ENCODE assay signal across 20 cellular contexts in the genomic region with DNA sequence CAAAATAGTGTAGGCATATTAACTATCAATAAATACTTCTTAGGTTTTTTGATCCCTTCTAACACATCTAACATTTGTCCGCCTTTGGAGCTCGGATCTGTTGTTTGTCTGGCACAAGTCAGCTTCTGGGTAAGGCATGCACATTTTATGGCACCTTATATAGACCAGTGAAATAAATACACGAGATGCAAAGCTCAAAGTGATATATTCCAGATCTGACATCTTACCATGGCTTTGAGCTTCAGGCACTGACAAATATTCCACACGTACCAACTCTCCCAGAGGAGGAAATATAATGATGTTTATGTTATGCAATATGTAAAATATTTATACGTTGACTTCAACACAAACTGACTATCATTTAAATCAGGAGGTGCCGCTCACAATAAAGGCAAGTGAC.
DNase-seq lines count a peak whose midpoint lies in the region; ATAC-seq, FAIRE-seq and TF ChIP-seq lines count a peak whose summit lies in the region.
"Had no signal": no experiment of that assay in that cellular context is flagged by ENCODE, and none has a peak within 500 bp of the region (broad histone marks: within the 10 kb centered on the region; RNA-seq: fewer than 3 reads in every experiment).

No MANE protein-coding gene starts in this region.

- intact Hi-C loops in transverse colon (cut with DNase I; ENCODE audit: low total_unique reads) = no loop called here

- peak; percentile 94 for FAIRE-seq in D721Med (lab: Jason Lieb, UNC)
- FAIRE-seq: A549, G401.6, GM12891 had no signal

- H3K27ac ChIP-seq in muscle layer of colon (ENCODE audit: low read depth, low read length) = peak overlapping the region; percentile 27
- peak overlapping the region; percentile 73 for H3K27ac ChIP-seq in rectal smooth muscle tissue (ENCODE audit: low read depth, low read length)
- peak overlapping the region in 3 of 4 donors; percentile 24 to 61 (median 29) for H3K27ac ChIP-seq in transverse colon
- H3K27ac ChIP-seq: 22Rv1; A549; BLaER1 treated with 17β-estradiol and CSF1 and Interleukin-3, amounts not matched to agents 10 nM and 100 nM had no signal

- H3K36me3 ChIP-seq in muscle layer of colon (ENCODE audit: insufficient read depth, low read length) (no peaks in the 10 kb centered on the region), rectal smooth muscle tissue (ENCODE audit: control insufficient read depth, insufficient read depth, low read length) (no peaks in the 10 kb centered on the region), transverse colon (no peaks in the 10 kb centered on the region)
- H3K36me3 ChIP-seq: BLaER1 treated with 17β-estradiol and CSF1 and Interleukin-3, amounts not matched to agents 10 nM and 100 nM had no signal

- H3K27me3 ChIP-seq in muscle layer of colon (ENCODE audit: control insufficient read depth in 1 of 2, insufficient read depth in 2 of 2, low read length in 2 of 2) (no peaks in the 10 kb centered on the region), rectal smooth muscle tissue (ENCODE audit: control insufficient read depth, insufficient read depth, low read length) (no peaks in the 10 kb centered on the region), transverse colon (no peaks in the 10 kb centered on the region)
- H3K27me3 ChIP-seq: BLaER1 treated with 17β-estradiol and CSF1 and Interleukin-3, amounts not matched to agents 10 nM and 100 nM had no signal

- H3K9me3 ChIP-seq in muscle layer of colon (ENCODE audit: low read length) (no peaks in the 10 kb centered on the region), transverse colon (no peaks in the 10 kb centered on the region)
- H3K9me3 ChIP-seq: A549; BLaER1 treated with 17β-estradiol and CSF1 and Interleukin-3, amounts not matched to agents 10 nM and 100 nM had no signal

- DNase-seq in D721Med (ENCODE audit: insufficient read length, low spot score) = no peak
- DNase-seq in transverse colon = no peak
- DNase-seq in C1 segment of cervical spinal cord (lab: John Stamatoyannopoulos, UW) = no peak
- DNase-seq in T-helper 9 cell = no peak
- DNase-seq in NCI-H2227 (lab: John Stamatoyannopoulos, UW; ENCODE audit: unreplicated experiment) = no peak
- DNase-seq: AML-193; CD4-positive, alpha-beta memory T cell; CD4-positive, CD25-positive, alpha-beta regulatory T cell; CD8-positive, alpha-beta memory T cell; COR-L47; DMS79 treated with DMSO at 0.1 percent for 48 hours; GF-D8 had no signal

- TF ChIP-seq POLR2A in transverse colon (IDR thresholded peaks at IDR 0.05) = no peak

- ATAC-seq in GM18907 (IDR thresholded peaks at IDR 0.05; ENCODE audit: unreplicated experiment) = no peak
- ATAC-seq: A549 had no signal

- no peak for TF ChIP-seq CTCF in D721Med (IDR thresholded peaks at IDR 0.05; ENCODE audit: insufficient read depth, missing control alignments)
- TF ChIP-seq CTCF in transverse colon (IDR thresholded peaks at IDR 0.05) = no peak

- H3K9ac ChIP-seq in muscle layer of colon (ENCODE audit: low read length) (no peak overlapping the region), rectal smooth muscle tissue (ENCODE audit: low read length) (no peak overlapping the region)
- H3K9ac ChIP-seq: BLaER1 treated with 17β-estradiol and CSF1 and Interleukin-3, amounts not matched to agents 10 nM and 100 nM had no signal

- in situ Hi-C loops in transverse colon (cut with MboI; ENCODE audit: low pct_ligation_motif_present in 1 of 4, low pct_unique_long_range_greater_than_20kb in 1 of 4, low sequenced_read_pairs in 3 of 4) = no loop called here

- H3K4me1 ChIP-seq in muscle layer of colon (ENCODE audit: insufficient read depth, low read length) (peaks cover 5% of the 10 kb centered on the region), rectal smooth muscle tissue (ENCODE audit: control insufficient read depth, insufficient read depth, low read length) (peaks cover 6% of the 10 kb centered on the region), transverse colon (no peaks in the 10 kb centered on the region)
- H3K4me1 ChIP-seq: A549; BLaER1 treated with 17β-estradiol and CSF1 and Interleukin-3, amounts not matched to agents 10 nM and 100 nM had no signal

- WGBS in transverse colon (ENCODE audit: low coverage in 1 of 2), 2 donors = 57 to 63% methylated on average over 4 to 6 of the region's 6 CpGs

- no peak overlapping the region for H3K4me3 ChIP-seq in muscle layer of colon (ENCODE audit: low read depth in 1 of 2, low read length in 2 of 2)
- H3K4me3 ChIP-seq in rectal smooth muscle tissue (ENCODE audit: low read length) = no peak overlapping the region
- H3K4me3 ChIP-seq in transverse colon = no peak overlapping the region
- H3K4me3 ChIP-seq: A549; BLaER1 treated with 17β-estradiol and CSF1 and Interleukin-3, amounts not matched to agents 10 nM and 100 nM had no signal

- no peak for TF ChIP-seq EP300 in transverse colon (IDR thresholded peaks at IDR 0.05; ENCODE audit: low read depth)
